ENCODE assay signal across 8 cellular contexts in the genomic region with DNA sequence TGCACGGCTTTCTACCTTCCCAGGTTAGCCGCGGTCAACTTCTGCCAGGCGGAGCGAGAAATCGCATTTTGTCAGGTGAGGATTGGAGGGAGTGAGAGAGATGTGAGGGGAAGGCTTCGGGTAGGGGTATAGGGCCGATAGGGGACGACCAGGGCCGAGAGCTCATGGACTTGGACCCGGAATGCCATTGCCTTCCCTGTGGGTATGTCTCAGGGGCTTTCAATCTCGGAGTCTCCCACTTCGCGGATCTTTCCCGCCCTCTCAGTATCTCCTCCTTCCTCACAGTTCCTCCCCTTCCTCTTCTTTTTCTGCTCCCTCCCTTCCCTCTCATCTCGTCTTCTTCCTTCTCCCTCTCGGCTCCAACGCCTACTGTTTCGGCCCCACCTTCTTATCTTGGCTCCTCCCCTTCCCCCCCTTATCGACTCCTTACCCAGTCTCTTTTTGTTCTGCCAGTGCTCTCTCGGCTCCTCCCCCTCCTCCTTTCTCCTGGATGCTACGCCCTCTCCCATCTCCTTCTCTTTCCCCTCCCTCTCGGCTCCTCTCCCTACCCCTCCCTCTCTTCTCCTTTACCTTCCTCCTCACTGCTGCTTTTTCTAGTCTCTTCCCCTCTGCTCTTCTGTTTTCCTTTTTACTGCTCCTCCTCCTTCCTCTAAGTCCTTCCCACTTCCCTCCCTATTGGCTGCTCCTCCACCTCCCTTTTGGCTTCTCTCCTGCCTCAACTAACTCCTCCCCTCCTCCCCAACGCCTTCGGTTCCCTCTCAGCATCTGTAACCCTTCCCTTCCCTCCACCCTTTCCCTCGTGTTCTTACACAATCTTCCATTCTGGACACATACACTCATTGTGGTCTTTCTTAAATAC.
DNase-seq lines count a peak whose midpoint lies in the region; ATAC-seq lines count a peak whose summit lies in the region.

No MANE protein-coding gene starts in this region.

- peak overlapping the region; percentile 73 for H3K4me3 ChIP-seq in BLaER1

- DNase-seq in NCI-H524 (lab: John Stamatoyannopoulos, UW), result peak; percentile 96 to 97
- DNase-seq in activated CD4-positive, alpha-beta T cell treated with anti-CD3 and anti-CD28 coated beads for 4 hours, result peak; percentile 51 to 65
- DNase-seq in dedifferentiated amniotic fluid mesenchymal stem cell (ENCODE audit: extremely low spot score), result peak; percentile 85
- peak; percentile 97 for DNase-seq in left kidney (ENCODE audit: low read depth, low spot score)
- DNase-seq in stimulated activated CD4-positive, alpha-beta T cell treated with anti-CD3 and anti-CD28 coated beads, Interleukin-2, amount 100 ng/mL, for 24 hours, result peak; percentile 66 to 67

- H3K27me3 ChIP-seq in BLaER1, result peaks cover 24% of the 10 kb centered on the region

- peaks cover 10% of the 10 kb centered on the region; the same call in 1 of the 2 replicates for H3K4me1 ChIP-seq in BLaER1

- no peaks in the 10 kb centered on the region for H3K9me3 ChIP-seq in BLaER1

- H4K20me1 ChIP-seq in BLaER1, result no peaks in the 10 kb centered on the region

- H3K27ac ChIP-seq in BLaER1, result peak overlapping the region; percentile 50; the same call in 1 of the 2 replicates

- H3K4me2 ChIP-seq in BLaER1, result peak overlapping the region; percentile 75

- peak overlapping the region; percentile 73 for H3K9ac ChIP-seq in BLaER1

- ATAC-seq in GM19324 (IDR thresholded peaks at IDR 0.05; ENCODE audit: low FRiP score, unreplicated experiment) (peak; percentile 69), HG03457 (IDR thresholded peaks at IDR 0.05; ENCODE audit: unreplicated experiment) (peak; percentile 64)

- no peaks in the 10 kb centered on the region for H3K36me3 ChIP-seq in BLaER1

Comparison
In these comparisons a context has a peak if more than half of its experiments do, and no peak if none do; other contexts are left out.
1. Peak in every context shown above with its lines: DNase-seq, ATAC-seq, H3K4me3 ChIP-seq and H3K27ac ChIP-seq.